ENCODE assay signal across 9 cellular contexts in genomic region chr12:21169878-21170472, GRCh38. TPM values are rescaled to one million over a fixed set of nuclear protein-coding genes. Genes with fewer than 3 reads are reported as not detected.
DNase-seq lines count a peak whose midpoint lies in the region; ATAC-seq and TF ChIP-seq lines count a peak whose summit lies in the region.
"Had no signal": no experiment of that assay in that cellular context is flagged by ENCODE, and none has a peak within 500 bp of the region (broad histone marks: within the 10 kb centered on the region; RNA-seq: fewer than 3 reads in every experiment).

No MANE protein-coding gene starts in this region.

- TF ChIP-seq POLR2A in Peyer's patch (IDR thresholded peaks at IDR 0.05): no peak

- no peak overlapping the region for H3K4me3 Mint-ChIP-seq in chondrocyte (ENCODE audit: unreplicated experiment)
- H3K4me3 Mint-ChIP-seq in natural killer cell: no peak overlapping the region

- H3K9me3 ChIP-seq in Peyer's patch: no peaks in the 10 kb centered on the region
- H3K9me3 ChIP-seq: BLaER1 treated with 17β-estradiol and CSF1 and Interleukin-3, amounts not matched to agents 10 nM and 100 nM had no signal

- H3K27me3 Mint-ChIP-seq in chondrocyte (ENCODE audit: low read depth) (peaks cover 29% of the 10 kb centered on the region), natural killer cell (ENCODE audit: low read depth in 2 of 2) (no peaks in the 10 kb centered on the region)

- H3K4me3 ChIP-seq in Peyer's patch: no peak overlapping the region
- H3K4me3 ChIP-seq: BLaER1 treated with 17β-estradiol and CSF1 and Interleukin-3, amounts not matched to agents 10 nM and 100 nM had no signal

- no peak for ATAC-seq in natural killer cell

- peaks cover 3% of the 10 kb centered on the region for H3K36me3 Mint-ChIP-seq in chondrocyte (ENCODE audit: low read depth)
- H3K36me3 Mint-ChIP-seq in natural killer cell: no peaks in the 10 kb centered on the region

- H3K4me1 Mint-ChIP-seq in chondrocyte (ENCODE audit: low read depth) (no peaks in the 10 kb centered on the region), natural killer cell (no peaks in the 10 kb centered on the region)

- DNase-seq in NCI-H1417 (lab: John Stamatoyannopoulos, UW) (peak; percentile 29 to 74 (median 44)), NCI-H1417 treated with DMSO at 0.1 percent for 48 hours (lab: John Stamatoyannopoulos, UW) (no peak), GM20000 (ENCODE audit: low spot score) (peak; percentile 11), HUDEP-2 (lab: John Stamatoyannopoulos, UW; ENCODE audit: unreplicated experiment in 76 of 76) (peak in 39 of 76 experiments; percentile 1 to 60 (median 12)), Peyer's patch (peak in 1 of 3 donors; percentile 70), chondrocyte (ENCODE audit: low spot score) (no peak), natural killer cell (no peak), cortex of kidney (lab: John Stamatoyannopoulos, UW) (no peak)

- no peaks in the 10 kb centered on the region for H3K27me3 ChIP-seq in Peyer's patch
- H3K27me3 ChIP-seq: BLaER1 treated with 17β-estradiol and CSF1 and Interleukin-3, amounts not matched to agents 10 nM and 100 nM had no signal

- H3K27ac Mint-ChIP-seq in chondrocyte (ENCODE audit: unreplicated experiment) (no peak overlapping the region), natural killer cell (no peak overlapping the region)

- H3K9me3 Mint-ChIP-seq in chondrocyte (ENCODE audit: low read depth) (peaks cover 14% of the 10 kb centered on the region), natural killer cell (peaks cover 0 to 7% of the 10 kb centered on the region in 2 donors)

- intact Hi-C loops in natural killer cell (cut with micrococcal nuclease): loop anchor here (5.0 kb wide), 1 partner anchor 1433 kb away; no protein-coding TSS in a partner anchor

- no peaks in the 10 kb centered on the region for H3K4me1 ChIP-seq in Peyer's patch
- H3K4me1 ChIP-seq: BLaER1 treated with 17β-estradiol and CSF1 and Interleukin-3, amounts not matched to agents 10 nM and 100 nM had no signal

- H3K36me3 ChIP-seq in Peyer's patch: no peaks in the 10 kb centered on the region
- H3K36me3 ChIP-seq: BLaER1 treated with 17β-estradiol and CSF1 and Interleukin-3, amounts not matched to agents 10 nM and 100 nM had no signal

- TF ChIP-seq CTCF in GM20000 (IDR thresholded peaks at IDR 0.05; ENCODE audit: extremely low read depth, missing control alignments) (peak; percentile 50), Peyer's patch (IDR thresholded peaks at IDR 0.05) (peak in 4 of 6 experiments; percentile 19 to 56 (median 49)), chondrocyte (IDR thresholded peaks at IDR 0.05) (peak; percentile 89), natural killer cell (IDR thresholded peaks at IDR 0.05) (peak; percentile 37)

- H3K27ac ChIP-seq in Peyer's patch: no peak overlapping the region
- H3K27ac ChIP-seq: BLaER1 treated with 17β-estradiol and CSF1 and Interleukin-3, amounts not matched to agents 10 nM and 100 nM had no signal

RNA-seq across cellular contexts. Expression of gene SLCO1B1, which starts 39.0 kb away (rescaled TPM):
- total RNA-seq in Peyer's patch: not detected
- not detected in 3 replicates for total RNA-seq in chondrocyte
- not detected for total RNA-seq in natural killer cell

Comparison
In these comparisons a context has a peak if more than half of its experiments do, and no peak if none do; other contexts are left out.
1. DNase-seq: peak in NCI-H1417 (3 of 3), GM20000 (single experiment) and HUDEP-2 (39 of 76); none in NCI-H1417 treated with DMSO at 0.1 percent for 48 hours (single experiment), chondrocyte (single experiment), natural killer cell (single experiment) and cortex of kidney (single experiment).
2. CTCF ChIP-seq: peak in every context shown above with its lines; median percentile 89 in chondrocyte; 50 in GM20000; 49 in Peyer's patch; 37 in natural killer cell.